1 cellular context compared by ENCODE assay signal in the genomic region with DNA sequence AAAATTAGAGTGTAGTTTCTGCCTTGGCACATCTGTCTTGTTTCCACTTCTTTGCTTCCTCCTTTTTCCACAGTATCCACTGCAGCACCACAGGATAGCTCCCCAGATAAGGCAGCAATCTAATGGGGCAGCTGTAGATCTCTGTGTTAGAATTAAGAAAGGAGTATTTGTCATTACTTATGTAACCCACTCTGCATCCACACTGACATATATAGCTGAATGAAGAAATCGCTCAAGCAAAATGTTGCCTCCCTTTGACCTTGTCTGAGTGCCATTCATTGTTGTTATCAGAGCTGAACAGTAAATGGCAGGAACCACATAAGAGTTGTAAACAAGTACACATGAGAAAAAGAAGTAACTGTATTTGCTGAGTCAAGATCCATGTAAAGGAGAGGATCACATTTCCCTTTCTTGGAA.
A peak's percentile ranks its signal among the peaks of the same experiment; 100 is the strongest.
TF ChIP-seq lines count a peak whose summit lies in the region.

No MANE protein-coding gene starts in this region.

TF ChIP-seq in K562, 482 proteins besides CTCF, POLR2A, EP300 and RAD21 (continued from another document):
- TF ChIP-seq PCBP2 (IDR thresholded peaks at IDR 0.05; ENCODE audit: low read depth, low read length, poor library complexity, severe bottlenecking) (no peak), KLF1 (tag; IDR thresholded peaks at IDR 0.05) (no peak), ZNF436 (CRISPR knock-in tag; IDR thresholded peaks at IDR 0.05) (no peak), ZBTB17 (CRISPR knock-in tag; IDR thresholded peaks at IDR 0.05) (no peak), SIN3A (IDR thresholded peaks at IDR 0.05; ENCODE audit: borderline replicate concordance in 2 of 2, control insufficient read depth in 1 of 2, low read depth in 2 of 2, low read length in 2 of 2) (no peak), CAMTA2 (CRISPR knock-in tag; conservative IDR thresholded peaks at IDR 0.05) (no peak), ZNF449 (CRISPR knock-in tag; IDR thresholded peaks at IDR 0.05) (no peak), ZNF583 (CRISPR knock-in tag; IDR thresholded peaks at IDR 0.05) (no peak), CC2D1A (IDR thresholded peaks at IDR 0.05) (peak; percentile 51; the same call in 1 of the 2 replicates), SNRNP70 (optimal IDR thresholded peaks at IDR 0.05; ENCODE audit: low read depth, low read length) (no peak), ERF (CRISPR knock-in tag; IDR thresholded peaks at IDR 0.05) (no peak), POU5F1 (IDR thresholded peaks at IDR 0.05; ENCODE audit: borderline replicate concordance, low read depth, low read length, partially characterized antibody) (no peak)
- TF ChIP-seq, protein P1, sequence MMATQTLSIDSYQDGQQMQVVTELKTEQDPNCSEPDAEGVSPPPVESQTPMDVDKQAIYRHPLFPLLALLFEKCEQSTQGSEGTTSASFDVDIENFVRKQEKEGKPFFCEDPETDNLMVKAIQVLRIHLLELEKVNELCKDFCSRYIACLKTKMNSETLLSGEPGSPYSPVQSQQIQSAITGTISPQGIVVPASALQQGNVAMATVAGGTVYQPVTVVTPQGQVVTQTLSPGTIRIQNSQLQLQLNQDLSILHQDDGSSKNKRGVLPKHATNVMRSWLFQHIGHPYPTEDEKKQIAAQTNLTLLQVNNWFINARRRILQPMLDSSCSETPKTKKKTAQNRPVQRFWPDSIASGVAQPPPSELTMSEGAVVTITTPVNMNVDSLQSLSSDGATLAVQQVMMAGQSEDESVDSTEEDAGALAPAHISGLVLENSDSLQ (IDR thresholded peaks at IDR 0.05): peak; percentile 91
TF ChIP-seq in K562: peak in this region for 103.
